In the genomic region with DNA sequence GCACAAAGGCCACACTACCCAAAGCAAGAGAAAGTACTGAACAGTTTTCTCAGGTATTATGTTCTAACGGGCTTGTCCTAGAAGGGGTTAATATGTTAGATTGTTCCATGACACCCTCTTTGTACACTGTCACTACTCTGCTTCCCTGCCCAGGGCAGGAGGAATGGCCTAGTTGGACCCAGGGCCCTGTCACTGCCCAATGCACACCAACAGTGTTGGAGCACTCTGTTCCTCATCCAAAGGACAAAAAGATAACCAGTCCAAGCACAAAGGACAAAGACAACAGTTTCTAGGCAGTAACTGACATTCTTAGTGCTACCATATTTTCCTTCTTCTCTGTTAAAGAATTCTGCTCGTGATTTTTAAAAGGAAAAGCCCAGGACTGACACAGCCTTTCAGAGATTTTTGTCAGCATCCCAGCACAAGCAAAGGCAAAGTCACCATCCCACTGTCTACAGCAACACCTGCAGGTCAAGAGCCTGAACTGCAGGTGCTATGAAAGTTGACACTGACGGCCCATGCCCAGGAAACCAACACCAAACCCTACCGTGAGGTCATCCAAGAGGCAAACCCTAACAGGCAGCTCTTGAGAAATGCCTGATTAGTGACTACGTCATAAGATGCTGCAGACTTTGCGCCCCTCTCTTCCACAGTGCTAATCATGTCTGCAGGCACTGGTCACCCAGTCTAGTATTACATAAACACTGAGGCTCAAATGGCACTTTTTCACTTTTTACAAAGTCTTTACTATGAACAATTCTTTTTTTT, we compare ENCODE assay signal across 8 cellular contexts. TPM values are rescaled to one million over a fixed set of nuclear protein-coding genes. Genes with fewer than 3 reads are reported as not detected.
DNase-seq lines count a peak whose midpoint lies in the region; ATAC-seq and TF ChIP-seq lines count a peak whose summit lies in the region.

No MANE protein-coding gene starts in this region.

- TF ChIP-seq CTCF in RWPE1 (conservative IDR thresholded peaks at IDR 0.05; ENCODE audit: low read depth) (peak; percentile 95), fibroblast of villous mesenchyme (IDR thresholded peaks at IDR 0.05; ENCODE audit: insufficient read depth, low read depth, low read length) (peak; percentile 99), neutrophil (IDR thresholded peaks at IDR 0.05) (peak; percentile 81), thyroid gland (IDR thresholded peaks at IDR 0.05) (peak; percentile 89 to 98 (median 94))

- CTCF ChIA-PET in RWPE1 (lab: Yijun Ruan, JAX): interaction anchor here (0.6 to 1.1 kb wide), 5 partner anchors 12 to 305 kb away, joined by 3 to 10 read pairs (median 4); no protein-coding TSS in a partner anchor

- intact Hi-C loops in thyroid gland (cut with DNase I): no loop called here

- TF ChIP-seq EP300 in Ishikawa (IDR thresholded peaks at IDR 0.05; ENCODE audit: borderline replicate concordance): no peak

- no peaks in the 10 kb centered on the region for H3K4me1 ChIP-seq in neutrophil (ENCODE audit: control insufficient read depth in 1 of 2, insufficient read depth in 1 of 2, low read depth in 1 of 2, low read length in 1 of 2)
- H3K4me1 ChIP-seq in thyroid gland: peaks cover 0 to 7% of the 10 kb centered on the region in 2 donors

- no peaks in the 10 kb centered on the region for H3K9me3 Mint-ChIP-seq in activated T-helper 17 cell treated with anti-CD3 and anti-CD28 coated beads, Interleukin-2, amount 50 U/mL, for 72 hours

- peaks cover 98% of the 10 kb centered on the region for H3K36me3 Mint-ChIP-seq in activated T-helper 17 cell treated with anti-CD3 and anti-CD28 coated beads, Interleukin-2, amount 50 U/mL, for 72 hours (ENCODE audit: low read depth)

- H3K27ac Mint-ChIP-seq in activated T-helper 17 cell treated with anti-CD3 and anti-CD28 coated beads, Interleukin-2, amount 50 U/mL, for 72 hours: peak overlapping the region; percentile 27

- DNase-seq in Caki2 (ENCODE audit: low read depth) (peak; percentile 81), RWPE1 (ENCODE audit: low spot score) (peak; percentile 92), fibroblast of villous mesenchyme (ENCODE audit: low read depth) (peak; percentile 85), thyroid gland (peak; percentile 67 to 68)

- H3K36me3 ChIP-seq in neutrophil (peaks cover 43% of the 10 kb centered on the region), thyroid gland (peaks cover 11 to 23% of the 10 kb centered on the region in 2 donors)

- POLR2A ChIA-PET in RWPE1 (lab: Yijun Ruan, JAX; ENCODE audit: low non-redundant PET): no interaction called here

- 33 to 34% methylated on average over 6 of the region's 6 CpGs for WGBS in thyroid gland, 2 donors

- no peak overlapping the region for H3K4me3 ChIP-seq in fibroblast of villous mesenchyme (ENCODE audit: low read depth, low read length)
- no peak overlapping the region for H3K4me3 ChIP-seq in neutrophil (ENCODE audit: low read depth in 1 of 2, low read length in 1 of 2)
- no peak overlapping the region for H3K4me3 ChIP-seq in thyroid gland (replicated peaks in 1 of 3)

- H3K4me1 Mint-ChIP-seq in activated T-helper 17 cell treated with anti-CD3 and anti-CD28 coated beads, Interleukin-2, amount 50 U/mL, for 72 hours: peaks cover 12% of the 10 kb centered on the region

- peak; percentile 86 for TF ChIP-seq RAD21 in Ishikawa (IDR thresholded peaks at IDR 0.05; ENCODE audit: low read depth)

- no peaks in the 10 kb centered on the region for H3K27me3 ChIP-seq in neutrophil
- no peaks in the 10 kb centered on the region for H3K27me3 ChIP-seq in thyroid gland

- no peaks in the 10 kb centered on the region for H3K9me3 ChIP-seq in neutrophil
- H3K9me3 ChIP-seq in thyroid gland: no peaks in the 10 kb centered on the region

- peak; percentile 61 for ATAC-seq in GM21367 (IDR thresholded peaks at IDR 0.05; ENCODE audit: unreplicated experiment)
- peak; percentile 91 for ATAC-seq in activated T-helper 17 cell treated with anti-CD3 and anti-CD28 coated beads, Interleukin-2, amount 50 U/mL, for 72 hours (replicated peaks)

- no peak for TF ChIP-seq POLR2A in thyroid gland (IDR thresholded peaks at IDR 0.05)

- no peak overlapping the region for H3K4me3 Mint-ChIP-seq in activated T-helper 17 cell treated with anti-CD3 and anti-CD28 coated beads, Interleukin-2, amount 50 U/mL, for 72 hours

- H3K27ac ChIP-seq in RWPE1: peak overlapping the region; percentile 22
- H3K27ac ChIP-seq in neutrophil: no peak overlapping the region
- no peak overlapping the region for H3K27ac ChIP-seq in thyroid gland

- in situ Hi-C loops in Caki2 (cut with HindIII; ENCODE audit: low pct_unique_long_range_greater_than_20kb, low sequenced_read_pairs): no loop called here

- H3K27me3 Mint-ChIP-seq in activated T-helper 17 cell treated with anti-CD3 and anti-CD28 coated beads, Interleukin-2, amount 50 U/mL, for 72 hours: no peaks in the 10 kb centered on the region

TF ChIP-seq in Ishikawa, 13 proteins besides CTCF, POLR2A, EP300 and RAD21:
- TF ChIP-seq, protein P1, sequence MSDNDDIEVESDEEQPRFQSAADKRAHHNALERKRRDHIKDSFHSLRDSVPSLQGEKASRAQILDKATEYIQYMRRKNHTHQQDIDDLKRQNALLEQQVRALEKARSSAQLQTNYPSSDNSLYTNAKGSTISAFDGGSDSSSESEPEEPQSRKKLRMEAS (IDR thresholded peaks at IDR 0.05): no peak
- TF ChIP-seq CEBPB (IDR thresholded peaks at IDR 0.05) (no peak), TAF1 (IDR thresholded peaks at IDR 0.05; ENCODE audit: low read depth) (no peak), TCF12 (IDR thresholded peaks at IDR 0.05; ENCODE audit: low read depth) (no peak), NFIC (IDR thresholded peaks at IDR 0.05) (no peak), YY1 (IDR thresholded peaks at IDR 0.05; ENCODE audit: low read depth) (no peak), FOXM1 (IDR thresholded peaks at IDR 0.05; ENCODE audit: borderline replicate concordance, low read depth) (no peak), REST (IDR thresholded peaks at IDR 0.05; ENCODE audit: low read depth) (no peak), EGR1 (IDR thresholded peaks at IDR 0.05) (no peak), ZBTB7A (IDR thresholded peaks at IDR 0.05; ENCODE audit: low read depth) (no peak), USF1 (IDR thresholded peaks at IDR 0.05) (no peak), CREB1 (IDR thresholded peaks at IDR 0.05; ENCODE audit: low read depth) (no peak), TEAD4 (IDR thresholded peaks at IDR 0.05) (no peak)

RNA-seq across cellular contexts. Expression of gene NUDCD3, which starts 13.2 kb away (rescaled TPM):
- total RNA-seq in Caki2 (2014; rRNA removed; shearing (Covaris generic); ENCODE audit: low replicate concordance): 29.4 and 30.3 TPM in 2 replicates
- total RNA-seq in activated T-helper 17 cell treated with anti-CD3 and anti-CD28 coated beads, Interleukin-2, amount 50 U/mL, for 72 hours: 100 to 1,000 TPM in 1 of 2 donors, 10 to 100 TPM in 1; 96.4 to 101 TPM
- total RNA-seq in fibroblast of villous mesenchyme (51.2 and 62.2 TPM in 2 replicates), thyroid gland (10 to 100 TPM; 41.4 to 76.9 (median 52.0) TPM)
